ENCODE assay signal across 17 cellular contexts in the genomic region with DNA sequence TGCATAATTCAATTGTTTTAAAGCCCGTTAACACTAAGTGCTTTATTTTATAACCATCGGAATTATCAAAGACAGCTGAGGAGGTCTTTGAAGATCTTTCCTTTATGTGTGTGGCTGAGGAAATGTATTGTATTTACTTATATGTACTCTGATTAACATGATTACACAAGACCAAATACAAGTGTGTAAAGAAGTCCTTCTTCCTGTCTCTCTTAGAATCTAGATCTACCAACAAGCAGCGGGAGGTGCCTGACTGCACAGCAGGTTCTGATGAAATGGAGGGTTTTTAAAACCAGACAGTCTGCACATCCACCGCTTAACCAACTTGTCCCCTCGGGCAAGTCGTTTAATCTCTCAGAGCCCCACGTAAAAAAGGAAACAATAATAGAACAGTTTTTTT.
DNase-seq lines count a peak whose midpoint lies in the region; ATAC-seq and TF ChIP-seq lines count a peak whose summit lies in the region.
"Had no signal": no experiment of that assay in that cellular context is flagged by ENCODE, and none has a peak within 500 bp of the region (broad histone marks: within the 10 kb centered on the region; RNA-seq: fewer than 3 reads in every experiment).

No MANE protein-coding gene starts in this region.

- CTCF ChIA-PET in naive thymus-derived CD4-positive, alpha-beta T cell (lab: Charles Lee), result no interaction called here
- CTCF ChIA-PET in activated CD8-positive, alpha-beta memory T cell treated with anti-CD3 and anti-CD28 coated beads, Interleukin-2, amount 10 ng/mL, durations not matched to agents 7 days and 5 days (lab: Charles Lee), result no interaction called here

- no peak for ATAC-seq in HG03457 (IDR thresholded peaks at IDR 0.05; ENCODE audit: unreplicated experiment)
- no peak for ATAC-seq in naive thymus-derived CD4-positive, alpha-beta T cell
- no peak for ATAC-seq in activated CD8-positive, alpha-beta memory T cell treated with anti-CD3 and anti-CD28 coated beads, Interleukin-2, amount 10 ng/mL, durations not matched to agents 7 days and 5 days
- ATAC-seq: T-helper 17 cell had no signal

- H3K36me3 Mint-ChIP-seq in naive thymus-derived CD4-positive, alpha-beta T cell, result no peaks in the 10 kb centered on the region
- H3K36me3 Mint-ChIP-seq in activated CD8-positive, alpha-beta memory T cell treated with anti-CD3 and anti-CD28 coated beads, Interleukin-2, amount 10 ng/mL, durations not matched to agents 7 days and 5 days, result no peaks in the 10 kb centered on the region
- H3K36me3 Mint-ChIP-seq: CD4-positive, alpha-beta memory T cell had no signal

- no peak overlapping the region for H3K4me3 ChIP-seq in naive thymus-derived CD4-positive, alpha-beta T cell (ENCODE audit: low read length)
- H3K4me3 ChIP-seq: Peyer's patch had no signal

- no peak for TF ChIP-seq CTCF in VCaP (conservative IDR thresholded peaks at IDR 0.05)

- H3K27me3 ChIP-seq in naive thymus-derived CD4-positive, alpha-beta T cell (ENCODE audit: control insufficient read depth in 2 of 2, insufficient read depth in 2 of 2, low read length in 2 of 2), result no peaks in the 10 kb centered on the region
- H3K27me3 ChIP-seq: Peyer's patch had no signal

- DNase-seq in SIG-M5 treated with dmso at 0.1 percent for 504 hours (lab: John Stamatoyannopoulos, UW; ENCODE audit: unreplicated experiment), result peak; percentile 41
- DNase-seq in SIG-M5 (lab: John Stamatoyannopoulos, UW), result no peak
- DNase-seq in NCI-H146 treated with DMSO at 0.1 percent for 48 hours (lab: John Stamatoyannopoulos, UW; ENCODE audit: unreplicated experiment), result peak; percentile 91
- DNase-seq in naive thymus-derived CD4-positive, alpha-beta T cell, result no peak
- DNase-seq in activated CD4-positive, CD25-positive, alpha-beta regulatory T cell (lab: John Stamatoyannopoulos, UW), result no peak
- no peak for DNase-seq in activated CD8-positive, alpha-beta memory T cell treated with anti-CD3 and anti-CD28 coated beads, Interleukin-2, amount 10 ng/mL, durations not matched to agents 7 days and 5 days
- DNase-seq: CD4-positive, alpha-beta memory T cell; DND-41; NCI-H1105; NCI-H2029 treated with DMSO at 0.1 percent for 48 hours; Peyer's patch; Right ventricle myocardium superior; T-helper 17 cell had no signal

- no peaks in the 10 kb centered on the region for H3K9me3 ChIP-seq in naive thymus-derived CD4-positive, alpha-beta T cell (ENCODE audit: control insufficient read depth in 2 of 3, low read length in 3 of 3)
- H3K9me3 ChIP-seq: Peyer's patch had no signal

- no peak overlapping the region for H3K4me3 Mint-ChIP-seq in naive thymus-derived CD4-positive, alpha-beta T cell
- no peak overlapping the region for H3K4me3 Mint-ChIP-seq in activated CD8-positive, alpha-beta memory T cell treated with anti-CD3 and anti-CD28 coated beads, Interleukin-2, amount 10 ng/mL, durations not matched to agents 7 days and 5 days
- H3K4me3 Mint-ChIP-seq: B cell; CD4-positive, alpha-beta memory T cell; T-helper 17 cell had no signal

- H3K4me1 ChIP-seq in naive thymus-derived CD4-positive, alpha-beta T cell (ENCODE audit: control insufficient read depth in 2 of 2, insufficient read depth in 2 of 2, low read length in 2 of 2), result no peaks in the 10 kb centered on the region
- H3K4me1 ChIP-seq: Peyer's patch had no signal

- intact Hi-C loops in naive thymus-derived CD4-positive, alpha-beta T cell (cut with micrococcal nuclease), result no loop called here

- no peak overlapping the region for H3K27ac Mint-ChIP-seq in naive thymus-derived CD4-positive, alpha-beta T cell
- no peak overlapping the region for H3K27ac Mint-ChIP-seq in activated CD8-positive, alpha-beta memory T cell treated with anti-CD3 and anti-CD28 coated beads, Interleukin-2, amount 10 ng/mL, durations not matched to agents 7 days and 5 days
- H3K27ac Mint-ChIP-seq: B cell; CD4-positive, alpha-beta memory T cell; T-helper 17 cell had no signal

- H3K4me1 Mint-ChIP-seq in naive thymus-derived CD4-positive, alpha-beta T cell, result no peaks in the 10 kb centered on the region
- no peaks in the 10 kb centered on the region for H3K4me1 Mint-ChIP-seq in activated CD8-positive, alpha-beta memory T cell treated with anti-CD3 and anti-CD28 coated beads, Interleukin-2, amount 10 ng/mL, durations not matched to agents 7 days and 5 days
- H3K4me1 Mint-ChIP-seq: B cell had no signal

- H3K36me3 ChIP-seq in naive thymus-derived CD4-positive, alpha-beta T cell (ENCODE audit: control insufficient read depth in 2 of 3, insufficient read depth in 3 of 3, low read length in 3 of 3), result no peaks in the 10 kb centered on the region
- H3K36me3 ChIP-seq: Peyer's patch had no signal

- peak overlapping the region; percentile 79 for H3K27ac ChIP-seq in VCaP
- no peak overlapping the region for H3K27ac ChIP-seq in naive thymus-derived CD4-positive, alpha-beta T cell (ENCODE audit: low read depth, low read length)
- H3K27ac ChIP-seq: KMS-11, Peyer's patch had no signal

- peaks cover 0 to 4% (median 0%) of the 10 kb centered on the region in 5 donors for H3K27me3 Mint-ChIP-seq in naive thymus-derived CD4-positive, alpha-beta T cell
- H3K27me3 Mint-ChIP-seq in activated CD8-positive, alpha-beta memory T cell treated with anti-CD3 and anti-CD28 coated beads, Interleukin-2, amount 10 ng/mL, durations not matched to agents 7 days and 5 days, result no peaks in the 10 kb centered on the region
- H3K27me3 Mint-ChIP-seq: B cell; CD4-positive, alpha-beta memory T cell; T-helper 17 cell had no signal

- POLR2A ChIA-PET in naive thymus-derived CD4-positive, alpha-beta T cell (lab: Charles Lee), result no interaction called here

- H3K9me3 Mint-ChIP-seq in naive thymus-derived CD4-positive, alpha-beta T cell, result peaks cover 0 to 9% (median 0%) of the 10 kb centered on the region in 11 donors
- H3K9me3 Mint-ChIP-seq in activated CD8-positive, alpha-beta memory T cell treated with anti-CD3 and anti-CD28 coated beads, Interleukin-2, amount 10 ng/mL, durations not matched to agents 7 days and 5 days (ENCODE audit: low read depth), result peaks cover 2% of the 10 kb centered on the region

Comparison
In these comparisons a context has a peak if more than half of its experiments do, and no peak if none do; other contexts are left out.
1. DNase-seq: peak in SIG-M5 treated with dmso at 0.1 percent for 504 hours (single experiment) and NCI-H146 treated with DMSO at 0.1 percent for 48 hours (single experiment); none in SIG-M5 (single experiment), naive thymus-derived CD4-positive, alpha-beta T cell (0 of 9), activated CD4-positive, CD25-positive, alpha-beta regulatory T cell (0 of 4) and activated CD8-positive, alpha-beta memory T cell treated with anti-CD3 and anti-CD28 coated beads, Interleukin-2, amount 10 ng/mL, durations not matched to agents 7 days and 5 days (single experiment).